Comparison of ENCODE assay signal across 7 cellular contexts in genomic region chr6:89242574-89243330, GRCh38. TPM values are rescaled to one million over a fixed set of nuclear protein-coding genes. Genes with fewer than 3 reads are reported as not detected.
DNase-seq lines count a peak whose midpoint lies in the region; ATAC-seq and TF ChIP-seq lines count a peak whose summit lies in the region.

No MANE protein-coding gene starts in this region.

- H3K4me3 ChIP-seq in LNCaP clone FGC (ENCODE audit: low read depth, low read length) = no peak overlapping the region
- no peak overlapping the region for H3K4me3 ChIP-seq in RWPE2 (ENCODE audit: severe bottlenecking)
- H3K4me3 ChIP-seq in fibroblast of lung (replicated peaks in 1 of 4; ENCODE audit: control extremely low read depth in 1 of 4, insufficient read depth in 1 of 4, low read depth in 3 of 4, low read length in 4 of 4) = no peak overlapping the region
- H3K4me3 ChIP-seq in parathyroid adenoma (ENCODE audit: low read depth, low read length) = no peak overlapping the region

- no peak overlapping the region for H3K4me2 ChIP-seq in fibroblast of lung (ENCODE audit: extremely low read depth, insufficient read depth, low read length)
- no peak overlapping the region for H3K4me2 ChIP-seq in parathyroid adenoma (ENCODE audit: low read length)

- no peaks in the 10 kb centered on the region for H3K27me3 ChIP-seq in RWPE2 (ENCODE audit: insufficient read depth, poor library complexity, severe bottlenecking)
- peaks cover 5% of the 10 kb centered on the region for H3K27me3 ChIP-seq in fibroblast of lung (ENCODE audit: control insufficient read depth, insufficient read depth, low read length)
- no peaks in the 10 kb centered on the region for H3K27me3 ChIP-seq in parathyroid adenoma (ENCODE audit: control insufficient read depth, insufficient read depth, low read length)

- no peak overlapping the region for H3K27ac ChIP-seq in RWPE2 (ENCODE audit: poor library complexity, severe bottlenecking)
- no peak overlapping the region for H3K27ac ChIP-seq in fibroblast of lung (ENCODE audit: insufficient read depth, low read length)
- no peak overlapping the region for H3K27ac ChIP-seq in parathyroid adenoma

- no peaks in the 10 kb centered on the region for H3K9me3 ChIP-seq in RWPE2 (ENCODE audit: severe bottlenecking)
- no peaks in the 10 kb centered on the region for H3K9me3 ChIP-seq in fibroblast of lung (ENCODE audit: control insufficient read depth, insufficient read depth, low read depth, low read length)
- no peaks in the 10 kb centered on the region for H3K9me3 ChIP-seq in parathyroid adenoma (ENCODE audit: control insufficient read depth, low read length)

- ATAC-seq in RWPE2 (ENCODE audit: low read depth) = peak; percentile 67
- no peak for ATAC-seq in omental fat pad (ENCODE audit: low FRiP score)

- H2AFZ ChIP-seq in fibroblast of lung (ENCODE audit: low read length) (no peak overlapping the region), parathyroid adenoma (no peak overlapping the region)

- TF ChIP-seq CTCF in LNCaP clone FGC (IDR thresholded peaks at IDR 0.05; ENCODE audit: control insufficient read depth, extremely low read depth, insufficient read depth) (peak; percentile 47), RWPE2 (IDR thresholded peaks at IDR 0.05; ENCODE audit: poor library complexity, severe bottlenecking) (peak; percentile 81), fibroblast of lung (conservative IDR thresholded peaks at IDR 0.05 in 1 of 2, IDR thresholded peaks at IDR 0.05 in 1 of 2; ENCODE audit: low read depth in 1 of 2, low read length in 2 of 2) (peak; percentile 51 to 62), parathyroid adenoma (IDR thresholded peaks at IDR 0.05) (peak; percentile 39), omental fat pad (IDR thresholded peaks at IDR 0.05) (no peak)

- H3K9ac ChIP-seq in fibroblast of lung (ENCODE audit: insufficient read depth, low read length) (no peak overlapping the region), parathyroid adenoma (no peak overlapping the region)

- H3K4me1 ChIP-seq in RWPE2 (ENCODE audit: insufficient read depth, poor library complexity, severe bottlenecking) (no peaks in the 10 kb centered on the region), fibroblast of lung (ENCODE audit: control insufficient read depth, extremely low read depth, insufficient read depth, low read length) (no peaks in the 10 kb centered on the region), parathyroid adenoma (no peaks in the 10 kb centered on the region)

- peak; percentile 14 for DNase-seq in GDM1 (lab: John Stamatoyannopoulos, UW)
- DNase-seq in LNCaP clone FGC (ENCODE audit: low read depth) = no peak
- DNase-seq in RWPE2 (ENCODE audit: low spot score) = no peak
- peak; percentile 36 to 79 for DNase-seq in fibroblast of lung (ENCODE audit: low read depth in 2 of 2)
- no peak for DNase-seq in stimulated activated CD4-positive, alpha-beta T cell treated with anti-CD3 and anti-CD28 coated beads, Interleukin-15, amount 100 ng/mL, for 24 hours
- no peak for DNase-seq in omental fat pad (ENCODE audit: low spot score)

- H3K79me2 ChIP-seq in fibroblast of lung (ENCODE audit: control insufficient read depth, insufficient read depth, low read length) = no peaks in the 10 kb centered on the region
- no peaks in the 10 kb centered on the region for H3K79me2 ChIP-seq in parathyroid adenoma

- H3K36me3 ChIP-seq in RWPE2 (ENCODE audit: low read depth) (no peaks in the 10 kb centered on the region), fibroblast of lung (ENCODE audit: control insufficient read depth, insufficient read depth, low read length) (no peaks in the 10 kb centered on the region), parathyroid adenoma (ENCODE audit: control insufficient read depth, insufficient read depth, low read length) (no peaks in the 10 kb centered on the region)

- H4K20me1 ChIP-seq in fibroblast of lung (ENCODE audit: control insufficient read depth, extremely low read depth, insufficient read depth, low read length) = no peaks in the 10 kb centered on the region

RNA-seq across cellular contexts. Expression of gene GABRR1, which starts 25.6 kb away (rescaled TPM):
- total RNA-seq in fibroblast of lung (not detected in 2 replicates), omental fat pad (not detected)
- polyA plus RNA-seq in fibroblast of lung = not detected in 2 replicates
- not detected in 2 replicates for polyA plus RNA-seq in fibroblast of lung (2012)
- not detected in 2 replicates for polyA minus RNA-seq in fibroblast of lung (ENCODE audit: low replicate concordance)

Comparison
In these comparisons a context has a peak if more than half of its experiments do, and no peak if none do; other contexts are left out.
1. DNase-seq: peak in GDM1 (single experiment) and fibroblast of lung (2 of 2); none in LNCaP clone FGC (single experiment), RWPE2 (single experiment), stimulated activated CD4-positive, alpha-beta T cell treated with anti-CD3 and anti-CD28 coated beads, Interleukin-15, amount 100 ng/mL, for 24 hours (single experiment) and omental fat pad (single experiment).
2. CTCF ChIP-seq: peak in LNCaP clone FGC (single experiment), RWPE2 (single experiment), fibroblast of lung (2 of 2) and parathyroid adenoma (single experiment); none in omental fat pad (0 of 3).